Comparison of ENCODE assay signal across 12 cellular contexts in the genomic region with DNA sequence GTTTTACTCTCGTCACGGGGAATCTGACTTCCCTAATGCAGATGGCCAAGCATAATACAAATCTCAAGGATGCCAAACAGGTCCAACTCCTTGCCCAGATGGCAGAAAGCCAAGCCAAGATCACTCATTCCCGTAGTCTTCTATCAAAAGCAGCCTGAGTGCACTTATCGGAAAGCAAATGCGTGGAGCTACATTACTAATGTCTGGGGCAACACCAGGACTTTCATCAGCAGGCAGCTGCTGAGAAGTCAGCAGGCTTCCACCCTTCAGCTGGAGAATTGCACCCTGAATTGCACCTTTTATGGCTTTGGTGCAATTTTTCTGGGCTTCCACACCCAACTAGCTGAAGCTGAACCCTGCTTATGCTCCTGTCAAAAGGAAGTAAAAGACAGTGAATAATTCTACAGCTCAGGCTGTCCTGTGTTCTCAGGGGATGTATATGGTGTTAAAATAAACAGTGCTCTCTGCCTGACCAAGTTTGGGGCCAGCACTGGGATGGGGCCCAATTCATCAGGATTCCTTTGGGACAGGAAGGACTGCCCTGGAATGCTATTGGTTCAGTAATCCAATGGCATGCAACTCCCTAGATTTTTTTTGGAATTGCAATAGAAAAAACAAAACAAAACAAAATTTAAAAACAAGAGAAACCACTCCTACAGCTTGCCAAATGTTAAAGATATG.
DNase-seq lines count a peak whose midpoint lies in the region; ATAC-seq and TF ChIP-seq lines count a peak whose summit lies in the region.
"Had no signal": no experiment of that assay in that cellular context is flagged by ENCODE, and none has a peak within 500 bp of the region (broad histone marks: within the 10 kb centered on the region; RNA-seq: fewer than 3 reads in every experiment).

No MANE protein-coding gene starts in this region.

- TF ChIP-seq CTCF in foreskin keratinocyte (conservative IDR thresholded peaks at IDR 0.05) (no peak), dorsolateral prefrontal cortex (IDR thresholded peaks at IDR 0.05 in 54 of 56, conservative IDR thresholded peaks at IDR 0.05 in 2 of 56; ENCODE audit: low read depth in 1 of 56, partially characterized antibody in 56 of 56) (no peak)

- no peak overlapping the region for H2AFZ ChIP-seq in GM23248

- H3K27me3 Mint-ChIP-seq in stimulated activated memory B cell treated with anti-CD40 and anti-IgM and Interleukin-4, amounts not matched to agents 10 μg/mL and 1 μg/mL and 100 μg/mL, for 72 hours, result no peaks in the 10 kb centered on the region
- H3K27me3 Mint-ChIP-seq in activated naive CD4-positive, alpha-beta T cell treated with anti-CD3 and anti-CD28 coated beads, Interleukin-2, amount 10 ng/mL, durations not matched to agents 7 days and 5 days, result no peaks in the 10 kb centered on the region

- H3K27ac ChIP-seq in GM23248 (peak overlapping the region; percentile 35), foreskin keratinocyte (no peak overlapping the region), rectal smooth muscle tissue (ENCODE audit: low read depth, low read length) (peak overlapping the region; percentile 78), dorsolateral prefrontal cortex (peak overlapping the region in 3 of 59 donors; percentile 7 to 29 (median 7))

- H3K4me1 ChIP-seq in GM23248 (ENCODE audit: insufficient read depth) (peaks cover 13% of the 10 kb centered on the region), adipocyte (ENCODE audit: control insufficient read depth, insufficient read depth, low read length) (peaks cover 44% of the 10 kb centered on the region), foreskin keratinocyte (peaks cover 3% of the 10 kb centered on the region), rectal smooth muscle tissue (ENCODE audit: control insufficient read depth, insufficient read depth, low read length) (peaks cover 48% of the 10 kb centered on the region)

- H3K4me3 Mint-ChIP-seq in stimulated activated memory B cell treated with anti-CD40 and anti-IgM and Interleukin-4, amounts not matched to agents 10 μg/mL and 1 μg/mL and 100 μg/mL, for 72 hours, result no peak overlapping the region
- no peak overlapping the region for H3K4me3 Mint-ChIP-seq in activated naive CD4-positive, alpha-beta T cell treated with anti-CD3 and anti-CD28 coated beads, Interleukin-2, amount 10 ng/mL, durations not matched to agents 7 days and 5 days

- 0 out of 2 replicates have a peak, but pooled peaks cover 10% of the 10 kb centered on the region for H3F3A ChIP-seq in GM23248 (ENCODE audit: insufficient read depth)

- H3K4me1 Mint-ChIP-seq in stimulated activated memory B cell treated with anti-CD40 and anti-IgM and Interleukin-4, amounts not matched to agents 10 μg/mL and 1 μg/mL and 100 μg/mL, for 72 hours, result no peaks in the 10 kb centered on the region
- H3K4me1 Mint-ChIP-seq in activated naive CD4-positive, alpha-beta T cell treated with anti-CD3 and anti-CD28 coated beads, Interleukin-2, amount 10 ng/mL, durations not matched to agents 7 days and 5 days, result no peaks in the 10 kb centered on the region

- CTCF ChIA-PET in activated naive CD4-positive, alpha-beta T cell treated with anti-CD3 and anti-CD28 coated beads, Interleukin-2, amount 10 ng/mL, durations not matched to agents 7 days and 5 days (lab: Charles Lee), result no interaction called here

- H3K36me3 ChIP-seq in GM23248 (ENCODE audit: low read depth) (no peaks in the 10 kb centered on the region), adipocyte (ENCODE audit: control insufficient read depth, insufficient read depth, low read length, severe bottlenecking) (no peaks in the 10 kb centered on the region), rectal smooth muscle tissue (ENCODE audit: control insufficient read depth, insufficient read depth, low read length) (no peaks in the 10 kb centered on the region)

- H3K4me2 ChIP-seq in GM23248 (ENCODE audit: unreplicated experiment), result peak overlapping the region; percentile 59

- H3K27ac Mint-ChIP-seq in stimulated activated memory B cell treated with anti-CD40 and anti-IgM and Interleukin-4, amounts not matched to agents 10 μg/mL and 1 μg/mL and 100 μg/mL, for 72 hours, result no peak overlapping the region
- no peak overlapping the region for H3K27ac Mint-ChIP-seq in activated naive CD4-positive, alpha-beta T cell treated with anti-CD3 and anti-CD28 coated beads, Interleukin-2, amount 10 ng/mL, durations not matched to agents 7 days and 5 days

- H3K36me3 Mint-ChIP-seq in stimulated activated memory B cell treated with anti-CD40 and anti-IgM and Interleukin-4, amounts not matched to agents 10 μg/mL and 1 μg/mL and 100 μg/mL, for 72 hours, result no peaks in the 10 kb centered on the region
- no peaks in the 10 kb centered on the region for H3K36me3 Mint-ChIP-seq in activated naive CD4-positive, alpha-beta T cell treated with anti-CD3 and anti-CD28 coated beads, Interleukin-2, amount 10 ng/mL, durations not matched to agents 7 days and 5 days

- H3K9ac ChIP-seq in GM23248, result peak overlapping the region; percentile 30; the same call in 1 of the 2 replicates
- peak overlapping the region; percentile 46 for H3K9ac ChIP-seq in adipocyte (ENCODE audit: low read length)
- H3K9ac ChIP-seq in rectal smooth muscle tissue (ENCODE audit: low read length), result no peak overlapping the region

- peak; percentile 60 for DNase-seq in GM23248
- peak; percentile 34 for DNase-seq in adipocyte (ENCODE audit: low read depth)
- peak in 1 of 2 donors; percentile 31 for DNase-seq in foreskin keratinocyte
- no peak for DNase-seq in dorsolateral prefrontal cortex
- DNase-seq in T1000 (lab: John Stamatoyannopoulos, UW), result no peak
- no peak for DNase-seq in activated naive CD4-positive, alpha-beta T cell treated with anti-CD3 and anti-CD28 coated beads, Interleukin-2, amount 10 ng/mL, durations not matched to agents 7 days and 5 days
- DNase-seq: activated CD8-positive, alpha-beta memory T cell treated with anti-CD3 and anti-CD28 coated beads for 24 hours; cerebellar nuclear complex; DND-41 had no signal

- intact Hi-C loops in dorsolateral prefrontal cortex (cut with DNase I), result no loop called here

- in situ Hi-C loops in GM23248 (cut with MboI), result no loop called here

- no peaks in the 10 kb centered on the region for H3K79me2 ChIP-seq in GM23248 (ENCODE audit: insufficient read depth)

- 39 to 47% methylated on average over 5 of the region's 5 CpGs for WGBS in GM23248 (ENCODE audit: low coverage in 1 of 2, low lambda C conversion rate in 2 of 2, missing lambda C conversion rate in 2 of 2), 2 experiments

- H4K20me1 ChIP-seq in GM23248 (ENCODE audit: insufficient read depth), result no peaks in the 10 kb centered on the region

- H3K9me3 Mint-ChIP-seq in stimulated activated memory B cell treated with anti-CD40 and anti-IgM and Interleukin-4, amounts not matched to agents 10 μg/mL and 1 μg/mL and 100 μg/mL, for 72 hours, result no peaks in the 10 kb centered on the region
- no peaks in the 10 kb centered on the region for H3K9me3 Mint-ChIP-seq in activated naive CD4-positive, alpha-beta T cell treated with anti-CD3 and anti-CD28 coated beads, Interleukin-2, amount 10 ng/mL, durations not matched to agents 7 days and 5 days

- no peak overlapping the region for H3K4me3 ChIP-seq in GM23248
- peak overlapping the region; percentile 66 for H3K4me3 ChIP-seq in adipocyte (ENCODE audit: low read length)
- H3K4me3 ChIP-seq in rectal smooth muscle tissue (ENCODE audit: low read length), result no peak overlapping the region
- H3K4me3 ChIP-seq in dorsolateral prefrontal cortex, result no peak overlapping the region
- H3K4me3 ChIP-seq: K562 had no signal

- ATAC-seq in foreskin keratinocyte, result peak; percentile 8
- ATAC-seq in stimulated activated memory B cell treated with anti-CD40 and anti-IgM and Interleukin-4, amounts not matched to agents 10 μg/mL and 1 μg/mL and 100 μg/mL, for 72 hours, result no peak
- ATAC-seq: K562 had no signal

- H3K9me3 ChIP-seq in GM23248 (ENCODE audit: low read depth), result no peaks in the 10 kb centered on the region
- no peaks in the 10 kb centered on the region for H3K9me3 ChIP-seq in adipocyte (ENCODE audit: control insufficient read depth, low read length)

- no peaks in the 10 kb centered on the region for H3K9me2 ChIP-seq in GM23248 (ENCODE audit: insufficient read depth)

- no peaks in the 10 kb centered on the region for H3K27me3 ChIP-seq in GM23248 (replicated peaks; ENCODE audit: insufficient read depth)
- H3K27me3 ChIP-seq in adipocyte (replicated peaks; ENCODE audit: control insufficient read depth, insufficient read depth, low read length), result no peaks in the 10 kb centered on the region
- no peaks in the 10 kb centered on the region for H3K27me3 ChIP-seq in foreskin keratinocyte
- no peaks in the 10 kb centered on the region for H3K27me3 ChIP-seq in rectal smooth muscle tissue (ENCODE audit: control insufficient read depth, insufficient read depth, low read length)
- peaks cover 0 to 3% (median 0%) of the 10 kb centered on the region in 45 donors for H3K27me3 ChIP-seq in dorsolateral prefrontal cortex

Comparison
In these comparisons a context has a peak if more than half of its experiments do, and no peak if none do; other contexts are left out.
1. DNase-seq: peak in GM23248 (single experiment) and adipocyte (single experiment); none in dorsolateral prefrontal cortex (0 of 10), T1000 (single experiment) and activated naive CD4-positive, alpha-beta T cell treated with anti-CD3 and anti-CD28 coated beads, Interleukin-2, amount 10 ng/mL, durations not matched to agents 7 days and 5 days (single experiment).